37 cellular contexts compared by ENCODE assay signal in genomic region chr15:88234711-88235110, GRCh38. TPM values are rescaled to one million over a fixed set of nuclear protein-coding genes. Genes with fewer than 3 reads are reported as not detected.
"Had no signal": no experiment of that assay in that cellular context is flagged by ENCODE, and none has a peak within 500 bp of the region (broad histone marks: within the 10 kb centered on the region; RNA-seq: fewer than 3 reads in every experiment).

No MANE protein-coding gene starts in this region.

- DNase-seq: Karpas-422, Kasumi-1, KBM-7, KG1, MG63, MM.1S, MV-4-11, NCI-H1048, NCI-H1092, NCI-H1092 treated with DMSO at 0.1 percent for 48 hours, NCI-H1105, NCI-H1105 treated with DMSO at 0.1 percent for 48 hours, NCI-H1417, NCI-H1417 treated with DMSO at 0.1 percent for 48 hours, NCI-H1436, NCI-H1436 treated with DMSO at 0.1 percent for 48 hours, NCI-H146, NCI-H1694, NCI-H1694 treated with DMSO at 0.1 percent for 48 hours, NCI-H187, NCI-H187 treated with DMSO at 0.1 percent for 48 hours, NCI-H1930, NCI-H2029, NCI-H2029 treated with DMSO at 0.1 percent for 48 hours, NCI-H2081, NCI-H2081 treated with DMSO at 0.1 percent for 48 hours, NCI-H2107, NCI-H2171, NCI-H2171 treated with DMSO at 0.1 percent for 48 hours, NCI-H2227 treated with DMSO at 0.1 percent for 48 hours, NCI-H226, NCI-H345, NCI-H446, NCI-H446 treated with DMSO at 0.1 percent for 48 hours had no signal

- H3K27me3 ChIP-seq: MG63 had no signal

- H3K27ac ChIP-seq: KMS-11 had no signal

- H3K4me2 ChIP-seq: KMS-11 had no signal

- H3K9ac ChIP-seq: KMS-11 had no signal

- H3K4me3 ChIP-seq: MG63 had no signal

- H3K9me3 ChIP-seq: MG63 had no signal

- H3K36me3 ChIP-seq: MG63 had no signal

RNA-seq across cellular contexts. Expression of gene NTRK3, which starts 21.8 kb away (rescaled TPM):
- total RNA-seq: MCF 10A, NCI-H460 had no signal
